8 cellular contexts compared by ENCODE assay signal in the genomic region with DNA sequence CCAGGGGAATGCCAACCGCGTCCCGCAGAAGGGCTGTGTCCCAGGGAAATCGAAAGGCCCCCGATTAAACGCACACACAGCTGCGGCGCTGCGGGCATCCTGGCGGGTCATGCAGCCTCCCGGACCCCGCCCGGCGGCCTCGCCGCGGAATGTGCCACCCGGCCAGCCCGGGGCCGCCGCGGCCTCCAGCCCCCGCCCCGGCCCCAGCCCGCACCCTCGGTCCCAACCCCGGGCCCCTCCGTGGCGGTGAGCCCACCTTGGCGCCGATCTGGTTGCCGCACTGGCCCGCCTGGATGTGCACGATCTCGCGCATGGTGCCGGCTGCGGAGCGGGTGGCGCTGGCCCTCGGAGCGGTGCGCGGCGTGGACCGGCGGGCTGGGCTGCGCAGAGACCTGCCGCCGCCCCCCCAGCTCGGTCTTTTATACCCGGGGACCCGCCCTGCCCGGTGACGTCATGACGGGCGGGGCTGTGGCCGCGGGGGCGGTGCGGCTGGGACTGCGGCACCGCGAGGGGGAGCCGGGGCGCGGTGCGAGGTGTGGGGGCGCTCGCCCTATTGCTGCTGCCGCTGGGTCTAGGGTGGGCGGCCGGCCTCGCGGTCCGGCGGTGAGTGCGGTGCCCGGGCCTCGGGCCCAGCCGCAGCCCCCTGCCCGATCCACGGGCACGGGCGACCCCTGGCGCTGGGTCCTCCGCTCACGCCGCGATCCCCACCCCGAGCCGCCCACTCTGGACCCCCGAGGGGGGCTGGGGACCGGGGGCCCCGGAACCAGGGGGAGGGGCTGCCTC. TPM values are rescaled to one million over a fixed set of nuclear protein-coding genes. Genes with fewer than 3 reads are reported as not detected.
DNase-seq lines count a peak whose midpoint lies in the region; ATAC-seq and TF ChIP-seq lines count a peak whose summit lies in the region.

A gene (minus strand): TSS at position 394 of the 783 bp plus-strand sequence. CDS start 81 bp downstream, at position 313.

- TF ChIP-seq POLR2A in right lobe of liver (IDR thresholded peaks at IDR 0.05) = peak; percentile 100

- H3K4me3 ChIP-seq in right lobe of liver = peak within 1 kb of the TSS; percentile 91 to 96 (median 93)

- TF ChIP-seq CTCF in right lobe of liver (IDR thresholded peaks at IDR 0.05) = peak; percentile 47 to 67 (median 58)

- DNase-seq in SIG-M5 treated with dmso at 0.1 percent for 504 hours (lab: John Stamatoyannopoulos, UW; ENCODE audit: unreplicated experiment) (peak; percentile 42), SIG-M5 (lab: John Stamatoyannopoulos, UW) (no peak), NCI-H2227 (lab: John Stamatoyannopoulos, UW; ENCODE audit: unreplicated experiment) (peak; percentile 93), dermis microvascular lymphatic vessel endothelial cell (ENCODE audit: low read depth in 2 of 2) (peak; percentile 44 to 86), right lobe of liver (peak; percentile 86 to 87 (median 87))
- peak; percentile 72 to 80 for DNase-seq in activated CD4-positive, alpha-beta T cell treated with anti-CD3 and anti-CD28 coated beads, Interleukin-2, amount 50 U/mL, for 24 hours (ENCODE audit: low read depth in 1 of 2, low spot score in 1 of 2)
- peak; percentile 84 to 90 for DNase-seq in stimulated activated CD4-positive, alpha-beta T cell treated with anti-CD3 and anti-CD28 coated beads, Interleukin-4, amount 100 ng/mL, for 4 hours

- 2% methylated on average over 7 of the region's 95 CpGs for WGBS in right lobe of liver (ENCODE audit: insufficient coverage, low coverage, low lambda C conversion rate, missing lambda C conversion rate)

- intact Hi-C loops in right lobe of liver (cut with DNase I) = no loop called here

- H3K27me3 ChIP-seq in right lobe of liver = no peaks in the 10 kb centered on the region

- H3K27ac ChIP-seq in right lobe of liver = peak within 1 kb of the TSS; percentile 87 to 93 (median 89)

- H3K9me3 ChIP-seq in right lobe of liver = no peaks in the 10 kb centered on the region

- ATAC-seq in HG02943 (IDR thresholded peaks at IDR 0.05; ENCODE audit: low read depth, unreplicated experiment) = peak; percentile 58
- peak; percentile 81 to 92 (median 84) for ATAC-seq in right lobe of liver

- peaks cover 0 to 6% (median 0%) of the 10 kb centered on the region in 4 donors for H3K4me1 ChIP-seq in right lobe of liver

- peaks cover 0 to 7% (median 2%) of the 10 kb centered on the region in 4 donors for H3K36me3 ChIP-seq in right lobe of liver

RNA-seq across cellular contexts. Expression of the gene that starts here (rescaled TPM):
- total RNA-seq in dermis microvascular lymphatic vessel endothelial cell (41.0 and 63.2 TPM in 2 replicates), right lobe of liver (100 to 1,000 TPM in 2 of 6 experiments, 10 to 100 TPM in 4; 32.8 to 136 (median 83.8) TPM)
